In the genomic region with DNA sequence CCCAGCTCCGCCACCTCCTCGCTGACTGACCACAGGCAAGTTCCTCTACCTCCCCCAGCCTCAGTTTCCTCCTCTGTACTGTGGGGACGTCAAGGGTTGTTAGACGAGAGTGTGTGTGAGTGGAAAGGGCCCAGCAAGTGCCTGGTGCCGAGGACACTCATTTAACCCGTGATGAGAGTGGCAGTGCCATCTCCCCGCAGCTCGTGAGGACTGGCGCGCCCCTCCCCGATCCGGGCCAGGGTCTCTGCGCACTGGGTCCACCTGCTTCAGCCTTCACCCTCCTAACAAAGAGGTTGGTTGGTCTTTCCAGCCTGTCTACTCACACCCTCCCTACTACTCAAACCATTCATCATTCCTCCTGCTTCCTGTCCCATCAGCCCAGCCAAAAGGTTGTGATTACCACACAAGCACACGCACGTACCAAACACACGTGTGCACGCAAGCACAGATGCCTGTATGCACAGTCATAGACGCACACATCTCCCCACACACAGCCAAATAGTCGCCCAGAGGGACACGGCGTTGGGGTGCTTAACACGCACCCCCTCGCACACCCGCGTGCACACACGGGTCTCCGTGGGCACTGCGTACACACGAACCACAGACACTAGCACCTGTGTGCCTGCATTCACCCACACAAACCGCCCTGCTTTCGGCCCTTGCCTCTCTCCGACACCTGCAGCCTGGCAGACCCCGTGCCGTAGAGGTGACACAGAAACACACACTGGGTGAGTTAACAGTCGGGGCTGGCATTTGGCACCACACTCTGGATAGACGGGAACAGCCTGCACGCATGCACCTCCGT, we compare ENCODE assay signal across 2 cellular contexts.
TF ChIP-seq lines count a peak whose summit lies in the region.

No MANE protein-coding gene starts in this region.

TF ChIP-seq in SK-N-SH, 30 proteins besides CTCF, POLR2A, EP300 and RAD21 (continued from another document):
- TF ChIP-seq, protein P1, sequence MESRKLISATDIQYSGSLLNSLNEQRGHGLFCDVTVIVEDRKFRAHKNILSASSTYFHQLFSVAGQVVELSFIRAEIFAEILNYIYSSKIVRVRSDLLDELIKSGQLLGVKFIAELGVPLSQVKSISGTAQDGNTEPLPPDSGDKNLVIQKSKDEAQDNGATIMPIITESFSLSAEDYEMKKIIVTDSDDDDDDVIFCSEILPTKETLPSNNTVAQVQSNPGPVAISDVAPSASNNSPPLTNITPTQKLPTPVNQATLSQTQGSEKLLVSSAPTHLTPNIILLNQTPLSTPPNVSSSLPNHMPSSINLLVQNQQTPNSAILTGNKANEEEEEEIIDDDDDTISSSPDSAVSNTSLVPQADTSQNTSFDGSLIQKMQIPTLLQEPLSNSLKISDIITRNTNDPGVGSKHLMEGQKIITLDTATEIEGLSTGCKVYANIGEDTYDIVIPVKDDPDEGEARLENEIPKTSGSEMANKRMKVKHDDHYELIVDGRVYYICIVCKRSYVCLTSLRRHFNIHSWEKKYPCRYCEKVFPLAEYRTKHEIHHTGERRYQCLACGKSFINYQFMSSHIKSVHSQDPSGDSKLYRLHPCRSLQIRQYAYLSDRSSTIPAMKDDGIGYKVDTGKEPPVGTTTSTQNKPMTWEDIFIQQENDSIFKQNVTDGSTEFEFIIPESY (IDR thresholded peaks at IDR 0.05; ENCODE audit: borderline replicate concordance, low read depth): no peak
- TF ChIP-seq CHD2 (IDR thresholded peaks at IDR 0.05; ENCODE audit: low read length, partially characterized antibody) (no peak), SIN3A (IDR thresholded peaks at IDR 0.05; ENCODE audit: borderline replicate concordance, low read depth, low read length) (no peak), YY1 (IDR thresholded peaks at IDR 0.05; ENCODE audit: low read depth) (no peak), TEAD4 (IDR thresholded peaks at IDR 0.05; ENCODE audit: borderline replicate concordance, insufficient read depth) (no peak), FOXM1 (IDR thresholded peaks at IDR 0.05; ENCODE audit: low read depth) (no peak), IRF3 (IDR thresholded peaks at IDR 0.05; ENCODE audit: low read depth, low read length) (no peak), RXRA (IDR thresholded peaks at IDR 0.05; ENCODE audit: borderline replicate concordance, low read depth) (no peak)
- TF ChIP-seq, protein P2, sequence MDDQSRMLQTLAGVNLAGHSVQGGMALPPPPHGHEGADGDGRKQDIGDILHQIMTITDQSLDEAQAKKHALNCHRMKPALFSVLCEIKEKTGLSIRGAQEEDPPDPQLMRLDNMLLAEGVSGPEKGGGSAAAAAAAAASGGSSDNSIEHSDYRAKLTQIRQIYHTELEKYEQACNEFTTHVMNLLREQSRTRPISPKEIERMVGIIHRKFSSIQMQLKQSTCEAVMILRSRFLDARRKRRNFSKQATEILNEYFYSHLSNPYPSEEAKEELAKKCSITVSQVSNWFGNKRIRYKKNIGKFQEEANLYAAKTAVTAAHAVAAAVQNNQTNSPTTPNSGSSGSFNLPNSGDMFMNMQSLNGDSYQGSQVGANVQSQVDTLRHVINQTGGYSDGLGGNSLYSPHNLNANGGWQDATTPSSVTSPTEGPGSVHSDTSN (IDR thresholded peaks at IDR 0.05): no peak

TF ChIP-seq in WTC11, 78 proteins besides CTCF, POLR2A, EP300 and RAD21 (continued from another document):
- TF ChIP-seq, protein P3, sequence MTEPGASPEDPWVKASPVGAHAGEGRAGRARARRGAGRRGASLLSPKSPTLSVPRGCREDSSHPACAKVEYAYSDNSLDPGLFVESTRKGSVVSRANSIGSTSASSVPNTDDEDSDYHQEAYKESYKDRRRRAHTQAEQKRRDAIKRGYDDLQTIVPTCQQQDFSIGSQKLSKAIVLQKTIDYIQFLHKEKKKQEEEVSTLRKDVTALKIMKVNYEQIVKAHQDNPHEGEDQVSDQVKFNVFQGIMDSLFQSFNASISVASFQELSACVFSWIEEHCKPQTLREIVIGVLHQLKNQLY (CRISPR knock-in tag; IDR thresholded peaks at IDR 0.05): no peak
